Comparison of ENCODE assay signal across 8 cellular contexts in genomic region chr19:31351212-31352193, GRCh38. TPM values are rescaled to one million over a fixed set of nuclear protein-coding genes. Genes with fewer than 3 reads are reported as not detected.
DNase-seq lines count a peak whose midpoint lies in the region; ATAC-seq and TF ChIP-seq lines count a peak whose summit lies in the region.

No MANE protein-coding gene starts in this region.

- intact Hi-C loops in CD14-positive monocyte (cut with micrococcal nuclease), result loop anchor here (5.0 to 10.0 kb wide), 5 partner anchors 39 to 1231 kb away; partner anchors contain the start of gene PDCD5 (in 1 of the 2)

- H3K4me3 Mint-ChIP-seq in CD14-positive monocyte, result peak overlapping the region; percentile 93 to 97

- H3K4me3 ChIP-seq in urinary bladder (ENCODE audit: low read depth, low read length), result peak overlapping the region; percentile 89

- H3K9me3 Mint-ChIP-seq in CD14-positive monocyte, result peaks cover 0 to 31% (median 16%) of the 10 kb centered on the region in 7 donors

- no peak for ATAC-seq in HG03432 (IDR thresholded peaks at IDR 0.05; ENCODE audit: unreplicated experiment)

- H3K4me1 ChIP-seq in urinary bladder (ENCODE audit: insufficient read depth), result peaks cover 2% of the 10 kb centered on the region

- no peak for DNase-seq in CD14-positive monocyte (ENCODE audit: low spot score)
- peak; percentile 29 for DNase-seq in M059J (ENCODE audit: low read depth)
- DNase-seq in ecto neural progenitor cell (ENCODE audit: low spot score), result peak; percentile 58
- DNase-seq in medulla oblongata (ENCODE audit: extremely low spot score), result peak; percentile 34
- no peak for DNase-seq in NCI-H1092 treated with DMSO at 0.1 percent for 48 hours (lab: John Stamatoyannopoulos, UW)
- DNase-seq in NCI-H2196 (lab: John Stamatoyannopoulos, UW; ENCODE audit: unreplicated experiment), result no peak

- no peak for TF ChIP-seq CTCF in CD14-positive monocyte (IDR thresholded peaks at IDR 0.05)

- peaks cover 59% of the 10 kb centered on the region for H3K4me1 Mint-ChIP-seq in CD14-positive monocyte

- H3K27ac ChIP-seq in urinary bladder (ENCODE audit: low read depth), result peak overlapping the region; percentile 84

- peak overlapping the region in 3 of 7 donors; percentile 51 to 63 (median 54) for H3K27ac Mint-ChIP-seq in CD14-positive monocyte

- H3K27me3 Mint-ChIP-seq in CD14-positive monocyte (ENCODE audit: low read depth in 3 of 3), result peaks cover 55 to 75% (median 62%) of the 10 kb centered on the region in 3 donors

- H3K36me3 ChIP-seq in urinary bladder (ENCODE audit: insufficient read depth), result no peaks in the 10 kb centered on the region

- 3% methylated on average over 99 of the region's 99 CpGs for WGBS in urinary bladder

- peaks cover 19 to 28% of the 10 kb centered on the region in 2 donors for H3K36me3 Mint-ChIP-seq in CD14-positive monocyte

RNA-seq across cellular contexts. Expression of gene TSHZ3, which starts 2.3 kb away (rescaled TPM):
- polyA plus RNA-seq in CD14-positive monocyte (1 to 10 TPM; 2.3 to 3.3 TPM), urinary bladder (24.7 TPM)
- total RNA-seq in M059J (2014; rRNA removed; shearing (Covaris generic)), result 0.22 and 0.64 TPM in 2 replicates
- 25.9 TPM for total RNA-seq in urinary bladder

Comparison
In these comparisons a context has a peak if more than half of its experiments do, and no peak if none do; other contexts are left out.
1. DNase-seq: peak in M059J (single experiment), ecto neural progenitor cell (single experiment) and medulla oblongata (single experiment); none in CD14-positive monocyte (single experiment), NCI-H1092 treated with DMSO at 0.1 percent for 48 hours (single experiment) and NCI-H2196 (single experiment).
2. RNA of gene TSHZ3, which starts 2.3 kb away (total RNA-seq): 25.9 TPM in urinary bladder (single experiment); 0.22 to 0.64 TPM in M059J; every median in the first group is over 10 times any median in the second.